In the genomic region with DNA sequence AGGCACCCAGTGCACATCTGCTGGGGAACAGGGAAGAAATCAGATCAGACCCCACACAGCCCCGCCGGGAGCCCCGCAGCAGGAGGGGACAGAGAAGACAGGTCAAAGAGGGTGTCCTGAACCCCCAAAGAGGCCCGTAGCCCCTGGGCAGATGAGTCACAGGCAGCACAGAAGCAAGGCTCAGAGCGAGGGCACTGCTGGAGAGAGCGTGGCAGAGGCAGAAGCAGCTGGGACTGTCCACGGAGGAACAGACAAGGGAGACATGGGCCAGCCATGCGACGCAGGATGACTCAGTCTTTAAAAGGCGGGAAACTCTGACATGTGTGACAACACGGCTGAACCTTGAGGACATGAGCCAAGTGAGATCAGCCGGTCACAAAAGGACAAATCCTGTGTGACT, we compare ENCODE assay signal across 2 cellular contexts.
TF ChIP-seq lines count a peak whose summit lies in the region.

No MANE protein-coding gene starts in this region.

TF ChIP-seq in HEK293T, 16 proteins besides CTCF, POLR2A, EP300 and RAD21:
- TF ChIP-seq NFRKB (IDR thresholded peaks at IDR 0.05) (no peak), L3MBTL2 (conservative IDR thresholded peaks at IDR 0.05) (peak; percentile 78)
TF ChIP-seq in HEK293T: peak in this region for 1.

TF ChIP-seq in H1, 55 proteins besides CTCF, POLR2A, EP300 and RAD21:
- no peak for TF ChIP-seq PHF8 (conservative IDR thresholded peaks at IDR 0.05; ENCODE audit: low read depth, low read length)
- TF ChIP-seq, protein P1, sequence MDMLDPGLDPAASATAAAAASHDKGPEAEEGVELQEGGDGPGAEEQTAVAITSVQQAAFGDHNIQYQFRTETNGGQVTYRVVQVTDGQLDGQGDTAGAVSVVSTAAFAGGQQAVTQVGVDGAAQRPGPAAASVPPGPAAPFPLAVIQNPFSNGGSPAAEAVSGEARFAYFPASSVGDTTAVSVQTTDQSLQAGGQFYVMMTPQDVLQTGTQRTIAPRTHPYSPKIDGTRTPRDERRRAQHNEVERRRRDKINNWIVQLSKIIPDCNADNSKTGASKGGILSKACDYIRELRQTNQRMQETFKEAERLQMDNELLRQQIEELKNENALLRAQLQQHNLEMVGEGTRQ (IDR thresholded peaks at IDR 0.05; ENCODE audit: low read length): no peak
- TF ChIP-seq POU5F1 (IDR thresholded peaks at IDR 0.05; ENCODE audit: low read depth, low read length): no peak
- TF ChIP-seq, protein P2, sequence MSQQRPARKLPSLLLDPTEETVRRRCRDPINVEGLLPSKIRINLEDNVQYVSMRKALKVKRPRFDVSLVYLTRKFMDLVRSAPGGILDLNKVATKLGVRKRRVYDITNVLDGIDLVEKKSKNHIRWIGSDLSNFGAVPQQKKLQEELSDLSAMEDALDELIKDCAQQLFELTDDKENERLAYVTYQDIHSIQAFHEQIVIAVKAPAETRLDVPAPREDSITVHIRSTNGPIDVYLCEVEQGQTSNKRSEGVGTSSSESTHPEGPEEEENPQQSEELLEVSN (IDR thresholded peaks at IDR 0.05): peak; percentile 33; the same call in 1 of the 2 replicates
- TF ChIP-seq JUND (IDR thresholded peaks at IDR 0.05; ENCODE audit: low read length): no peak
- no peak for TF ChIP-seq CEBPB (IDR thresholded peaks at IDR 0.05; ENCODE audit: low read depth, low read length)
